17 cellular contexts compared by ENCODE assay signal in the genomic region with DNA sequence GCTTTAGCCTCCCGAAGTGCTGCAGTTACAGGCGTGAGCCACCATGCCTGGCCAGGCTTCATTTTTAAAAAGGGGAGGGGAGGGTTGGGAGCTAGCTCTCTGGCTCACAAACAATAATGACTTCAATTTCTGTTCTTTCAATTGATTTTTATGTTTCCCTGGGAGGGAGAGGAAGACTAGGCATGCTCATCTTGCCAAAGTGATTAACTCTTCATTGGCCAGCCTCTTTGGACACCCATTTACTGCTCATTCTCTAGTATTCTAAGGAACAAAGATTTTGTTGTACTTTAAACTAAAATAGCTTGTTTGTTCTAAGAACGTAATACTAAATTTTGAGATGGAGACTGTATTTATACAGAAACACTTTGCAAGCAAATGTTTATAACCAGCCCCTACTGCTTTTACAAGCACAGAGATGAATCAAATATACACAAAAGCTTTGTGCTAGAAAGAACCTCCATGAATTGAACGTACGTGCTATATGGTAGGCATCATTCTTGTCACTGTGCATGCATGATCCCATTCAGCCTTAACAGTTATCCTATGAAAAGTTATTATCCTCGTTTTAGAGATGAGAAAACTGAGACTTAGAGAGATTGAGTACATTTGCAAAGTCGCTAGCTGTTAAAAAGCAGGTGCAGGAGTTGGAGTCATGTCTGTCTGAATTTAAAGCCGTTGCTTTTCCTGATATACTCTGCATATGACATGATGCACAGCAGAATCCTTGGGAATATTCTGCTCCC. TPM values are rescaled to one million over a fixed set of nuclear protein-coding genes. Genes with fewer than 3 reads are reported as not detected.
"Had no signal": no experiment of that assay in that cellular context is flagged by ENCODE, and none has a peak within 500 bp of the region (broad histone marks: within the 10 kb centered on the region; RNA-seq: fewer than 3 reads in every experiment).

No MANE protein-coding gene starts in this region.

- H3K27ac ChIP-seq: gastrocnemius medialis had no signal

- H3K4me3 Mint-ChIP-seq: activated CD4-positive, alpha-beta memory T cell treated with anti-CD3 and anti-CD28 coated beads, Interleukin-2, amount 10 ng/mL, durations not matched to agents 7 days and 5 days; activated CD8-positive, alpha-beta memory T cell treated with anti-CD3 and anti-CD28 coated beads, Interleukin-2, amount 10 ng/mL, durations not matched to agents 7 days and 5 days; nephron progenitor cell; T-cell had no signal

- ATAC-seq: activated CD8-positive, alpha-beta memory T cell treated with anti-CD3 and anti-CD28 coated beads, Interleukin-2, amount 10 ng/mL, durations not matched to agents 7 days and 5 days; gastrocnemius medialis; left lobe of liver; stimulated activated naive CD8-positive, alpha-beta T cell treated with anti-CD3 and anti-CD28 coated beads, Interleukin-15, Interleukin-2, amounts not matched to agents 100 U/mL and 50 U/mL, for 24 hours; T-cell had no signal

- H3K4me3 ChIP-seq: gastrocnemius medialis had no signal

- H3K9me3 ChIP-seq: gastrocnemius medialis had no signal

- H3K36me3 ChIP-seq: gastrocnemius medialis had no signal

- H3K4me1 ChIP-seq: gastrocnemius medialis had no signal

- H3K27ac Mint-ChIP-seq: activated CD4-positive, alpha-beta memory T cell treated with anti-CD3 and anti-CD28 coated beads, Interleukin-2, amount 10 ng/mL, durations not matched to agents 7 days and 5 days; activated CD8-positive, alpha-beta memory T cell treated with anti-CD3 and anti-CD28 coated beads, Interleukin-2, amount 10 ng/mL, durations not matched to agents 7 days and 5 days; nephron progenitor cell; T-cell had no signal

- FAIRE-seq: islet of Langerhans had no signal

- H3K36me3 Mint-ChIP-seq: activated CD8-positive, alpha-beta memory T cell treated with anti-CD3 and anti-CD28 coated beads, Interleukin-2, amount 10 ng/mL, durations not matched to agents 7 days and 5 days; T-cell had no signal

- H3K27me3 ChIP-seq: gastrocnemius medialis had no signal

- H3K9me3 Mint-ChIP-seq: activated CD4-positive, alpha-beta memory T cell treated with anti-CD3 and anti-CD28 coated beads, Interleukin-2, amount 10 ng/mL, durations not matched to agents 7 days and 5 days had no signal

- DNase-seq: activated CD4-positive, alpha-beta memory T cell treated with anti-CD3 and anti-CD28 coated beads, Interleukin-2, amount 10 ng/mL, durations not matched to agents 7 days and 5 days; activated CD4-positive, alpha-beta T cell treated with anti-CD3 and anti-CD28 coated beads for 48 hours; activated CD4-positive, CD25-positive, alpha-beta regulatory T cell; activated CD8-positive, alpha-beta memory T cell treated with anti-CD3 and anti-CD28 coated beads, Interleukin-2, amount 10 ng/mL, durations not matched to agents 7 days and 5 days; activated naive CD4-positive, alpha-beta T cell treated with Interleukin-2 at 50 U/mL for 16 hours; cortex of kidney; effector CD4-positive, alpha-beta T cell; gastrocnemius medialis; nephron progenitor cell; posterior cingulate gyrus; stimulated activated CD4-positive, alpha-beta T cell treated with anti-CD3 and anti-CD28 coated beads, Interleukin-2, amount 100 ng/mL, for 24 hours; stimulated activated naive CD8-positive, alpha-beta T cell treated with anti-CD3 and anti-CD28 coated beads, Interleukin-15, Interleukin-2, amounts not matched to agents 100 U/mL and 50 U/mL, for 24 hours; T-cell; T-helper 9 cell; trophoblast cell had no signal

RNA-seq across cellular contexts. Expression of gene TRIM2, which starts 43.2 kb away (rescaled TPM):
- total RNA-seq: activated CD8-positive, alpha-beta memory T cell treated with anti-CD3 and anti-CD28 coated beads, Interleukin-2, amount 10 ng/mL, durations not matched to agents 7 days and 5 days had no signal
